In genomic region chr1:8116892-8117262, GRCh38 we compare ENCODE assay signal across 10 cellular contexts.
DNase-seq lines count a peak whose midpoint lies in the region; ATAC-seq lines count a peak whose summit lies in the region.
"Had no signal": no experiment of that assay in that cellular context is flagged by ENCODE, and none has a peak within 500 bp of the region (broad histone marks: within the 10 kb centered on the region; RNA-seq: fewer than 3 reads in every experiment).

No MANE protein-coding gene starts in this region.

- peak; percentile 93 for ATAC-seq in left ventricle myocardium superior
- no peak for ATAC-seq in GM18861 (IDR thresholded peaks at IDR 0.05; ENCODE audit: unreplicated experiment)
- ATAC-seq: activated naive CD8-positive, alpha-beta T cell treated with anti-CD3 and anti-CD28 coated beads, Interleukin-2, amount 50 U/mL, for 24 hours had no signal

- no peaks in the 10 kb centered on the region for H3K36me3 ChIP-seq in BLaER1 treated with 17β-estradiol and CSF1 and Interleukin-3, amounts not matched to agents 10 nM and 100 nM
- no peaks in the 10 kb centered on the region for H3K36me3 ChIP-seq in adipocyte (ENCODE audit: control insufficient read depth, insufficient read depth, low read length, severe bottlenecking)
- no peaks in the 10 kb centered on the region for H3K36me3 ChIP-seq in rectal smooth muscle tissue (ENCODE audit: control insufficient read depth, insufficient read depth, low read length)

- H3K9me3 ChIP-seq in BLaER1 treated with 17β-estradiol and CSF1 and Interleukin-3, amounts not matched to agents 10 nM and 100 nM (replicated peaks in 1 of 11) = no peaks in the 10 kb centered on the region
- no peaks in the 10 kb centered on the region for H3K9me3 ChIP-seq in adipocyte (ENCODE audit: control insufficient read depth, low read length)

- H3K4me1 ChIP-seq in BLaER1 treated with 17β-estradiol and CSF1 and Interleukin-3, amounts not matched to agents 10 nM and 100 nM = peaks cover 27 to 47% (median 42%) of the 10 kb centered on the region in 10 experiments
- H3K4me1 ChIP-seq in adipocyte (ENCODE audit: control insufficient read depth, insufficient read depth, low read length) = peaks cover 55% of the 10 kb centered on the region
- H3K4me1 ChIP-seq in rectal smooth muscle tissue (ENCODE audit: control insufficient read depth, insufficient read depth, low read length) = peaks cover 32% of the 10 kb centered on the region

- peak overlapping the region; percentile 62 to 90 (median 81) for H3K4me2 ChIP-seq in BLaER1 treated with 17β-estradiol and CSF1 and Interleukin-3, amounts not matched to agents 10 nM and 100 nM

- H3K9ac ChIP-seq in BLaER1 treated with 17β-estradiol and CSF1 and Interleukin-3, amounts not matched to agents 10 nM and 100 nM = peak overlapping the region in 6 of 11 experiments; percentile 6 to 49 (median 28); a peak in 9 of 22 replicates
- H3K9ac ChIP-seq in adipocyte (ENCODE audit: low read length) (peak overlapping the region; percentile 78), rectal smooth muscle tissue (ENCODE audit: low read length) (no peak overlapping the region)

- peak overlapping the region in 2 of 10 experiments; percentile 5 to 25; a peak in 1 of 20 replicates for H3K4me3 ChIP-seq in BLaER1 treated with 17β-estradiol and CSF1 and Interleukin-3, amounts not matched to agents 10 nM and 100 nM
- H3K4me3 ChIP-seq in adipocyte (ENCODE audit: low read length) (peak overlapping the region; percentile 42), rectal smooth muscle tissue (ENCODE audit: low read length) (no peak overlapping the region)

- intact Hi-C loops in left ventricle myocardium superior (cut with micrococcal nuclease) = no loop called here

- DNase-seq in adipocyte (ENCODE audit: low read depth) (peak; percentile 96), left ventricle myocardium superior (peak; percentile 76), RPMI8226 (no peak), nucleus accumbens (lab: John Stamatoyannopoulos, UW) (no peak)
- no peak for DNase-seq in stimulated activated CD4-positive, alpha-beta T cell treated with anti-CD3 and anti-CD28 coated beads, Interleukin-12 subunit alpha, Interleukin-12 subunit beta, amount 100 ng/mL, for 4 hours
- DNase-seq: activated B cell treated with CpG ODN at 0.5 μM for 24 hours; activated naive CD8-positive, alpha-beta T cell treated with anti-CD3 and anti-CD28 coated beads, Interleukin-2, amount 50 U/mL, for 24 hours had no signal

- no peaks in the 10 kb centered on the region for H4K20me1 ChIP-seq in BLaER1 treated with 17β-estradiol and CSF1 and Interleukin-3, amounts not matched to agents 10 nM and 100 nM

- peak overlapping the region in 7 of 11 experiments; percentile 4 to 59 (median 41); a peak in 8 of 22 replicates for H3K27ac ChIP-seq in BLaER1 treated with 17β-estradiol and CSF1 and Interleukin-3, amounts not matched to agents 10 nM and 100 nM
- peak overlapping the region; percentile 82 for H3K27ac ChIP-seq in rectal smooth muscle tissue (ENCODE audit: low read depth, low read length)

- 0 out of 22 replicates have a peak, but pooled peaks cover 0 to 5% (median 0%) of the 10 kb centered on the region in 11 experiments for H3K27me3 ChIP-seq in BLaER1 treated with 17β-estradiol and CSF1 and Interleukin-3, amounts not matched to agents 10 nM and 100 nM
- no peaks in the 10 kb centered on the region for H3K27me3 ChIP-seq in adipocyte (replicated peaks; ENCODE audit: control insufficient read depth, insufficient read depth, low read length)
- H3K27me3 ChIP-seq in rectal smooth muscle tissue (ENCODE audit: control insufficient read depth, insufficient read depth, low read length) = no peaks in the 10 kb centered on the region

Comparison
In these comparisons a context has a peak if more than half of its experiments do, and no peak if none do; other contexts are left out.
1. DNase-seq: peak in adipocyte (single experiment) and left ventricle myocardium superior (single experiment); none in RPMI8226 (single experiment), nucleus accumbens (0 of 56) and stimulated activated CD4-positive, alpha-beta T cell treated with anti-CD3 and anti-CD28 coated beads, Interleukin-12 subunit alpha, Interleukin-12 subunit beta, amount 100 ng/mL, for 4 hours (single experiment).